Comparison of ENCODE assay signal across 9 cellular contexts in the genomic region with DNA sequence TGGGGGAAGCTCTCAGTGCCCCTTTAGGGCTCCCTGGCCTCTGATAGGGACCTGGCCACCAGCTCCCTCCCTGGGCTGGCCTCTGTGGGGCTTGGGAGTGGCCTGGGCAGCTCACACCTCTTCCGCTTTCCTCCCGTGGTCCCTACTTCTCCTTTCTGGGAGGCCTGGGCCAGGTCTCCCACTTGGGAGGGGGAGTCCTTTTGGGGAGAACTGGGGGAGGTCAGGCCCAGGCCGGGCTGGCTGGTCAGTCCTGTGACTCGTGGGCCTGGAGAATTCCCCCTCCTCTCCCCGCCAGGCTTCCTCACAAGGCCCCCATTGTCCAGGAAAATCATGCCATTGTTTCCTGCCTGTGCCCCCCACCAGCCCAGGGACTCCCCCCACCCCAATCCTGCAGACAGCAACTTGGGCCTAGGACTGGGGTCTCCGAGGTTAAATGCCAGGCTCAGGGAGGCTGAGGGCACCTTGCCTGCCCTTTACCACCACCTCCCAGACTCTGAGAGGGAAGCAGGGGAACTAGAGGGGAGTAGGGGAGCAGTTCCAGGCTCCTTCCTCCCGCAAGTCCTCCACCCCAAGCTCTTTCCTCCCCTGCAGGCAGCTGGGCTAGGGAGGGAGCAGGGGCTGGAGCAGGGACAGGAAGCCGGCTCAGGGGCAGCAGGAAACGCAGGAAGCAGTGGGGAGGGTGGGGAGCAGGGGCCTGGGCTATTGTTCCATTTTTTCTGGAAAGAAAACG. TPM values are rescaled to one million over a fixed set of nuclear protein-coding genes. Genes with fewer than 3 reads are reported as not detected.
A peak's percentile ranks its signal among the peaks of the same experiment; 100 is the strongest.
DNase-seq lines count a peak whose midpoint lies in the region; ATAC-seq and TF ChIP-seq lines count a peak whose summit lies in the region.
"Had no signal": no experiment of that assay in that cellular context is flagged by ENCODE, and none has a peak within 500 bp of the region (broad histone marks: within the 10 kb centered on the region; RNA-seq: fewer than 3 reads in every experiment).

No MANE protein-coding gene starts in this region.

- H3K36me3 Mint-ChIP-seq in CD14-positive monocyte (peaks cover 45 to 60% of the 10 kb centered on the region in 2 donors), neural crest cell (ENCODE audit: low read depth) (no peaks in the 10 kb centered on the region)

- peaks cover 0 to 2% (median 1%) of the 10 kb centered on the region in 7 donors for H3K9me3 Mint-ChIP-seq in CD14-positive monocyte
- H3K9me3 Mint-ChIP-seq in neural crest cell: no peaks in the 10 kb centered on the region

- intact Hi-C loops in CD14-positive monocyte (cut with micrococcal nuclease): loop anchor here (5.0 to 10.0 kb wide), 3 partner anchors 34 to 69 kb away; partner anchors contain the start of gene EHBP1L1 (in 1 of the 2)

- peak overlapping the region; percentile 93 for H3K27ac ChIP-seq in RWPE1

- H3K27me3 Mint-ChIP-seq in CD14-positive monocyte (ENCODE audit: low read depth in 3 of 3): no peaks in the 10 kb centered on the region
- H3K27me3 Mint-ChIP-seq in neural crest cell (ENCODE audit: low read depth): no peaks in the 10 kb centered on the region

- H3K4me1 Mint-ChIP-seq in CD14-positive monocyte (peaks cover 41% of the 10 kb centered on the region), neural crest cell (peaks cover 56% of the 10 kb centered on the region)

- H3K27ac Mint-ChIP-seq in CD14-positive monocyte (peak overlapping the region; percentile 90 to 99 (median 97)), neural crest cell (ENCODE audit: unreplicated experiment) (peak overlapping the region; percentile 67)

- DNase-seq in CD14-positive monocyte (ENCODE audit: low spot score) (peak; percentile 84), RWPE1 (ENCODE audit: low spot score) (no peak), epithelial cell of proximal tubule (ENCODE audit: low read depth) (no peak), neural crest cell (ENCODE audit: low read depth, low spot score) (no peak), NCI-H2196 treated with DMSO at 0.1 percent for 48 hours (lab: John Stamatoyannopoulos, UW; ENCODE audit: unreplicated experiment) (no peak), DMS79 treated with DMSO at 0.1 percent for 48 hours (lab: John Stamatoyannopoulos, UW) (no peak), H4 (ENCODE audit: low spot score) (no peak)

- CTCF ChIA-PET in RWPE1 (lab: Yijun Ruan, JAX): interaction anchor here (0.6 to 0.7 kb wide), 3 partner anchors 18 to 35 kb away, joined by 3 to 4 read pairs (median 4); no protein-coding TSS in a partner anchor

- no peak for ATAC-seq in HG02678 (IDR thresholded peaks at IDR 0.05; ENCODE audit: unreplicated experiment)

- TF ChIP-seq CTCF in CD14-positive monocyte (IDR thresholded peaks at IDR 0.05): no peak
- no peak for TF ChIP-seq CTCF in RWPE1 (conservative IDR thresholded peaks at IDR 0.05; ENCODE audit: low read depth)
- TF ChIP-seq CTCF in epithelial cell of proximal tubule (conservative IDR thresholded peaks at IDR 0.05; ENCODE audit: low read depth, low read length): no peak
- no peak for TF ChIP-seq CTCF in neural crest cell (conservative IDR thresholded peaks at IDR 0.05)

- peak overlapping the region; percentile 1 for H3K4me3 ChIP-seq in epithelial cell of proximal tubule (ENCODE audit: low read depth, low read length)

- H3K4me3 Mint-ChIP-seq in CD14-positive monocyte: peak overlapping the region; percentile 89 to 96
- peak overlapping the region; percentile 87 for H3K4me3 Mint-ChIP-seq in neural crest cell

- POLR2A ChIA-PET in RWPE1 (lab: Yijun Ruan, JAX; ENCODE audit: low non-redundant PET): no interaction called here

RNA-seq across cellular contexts. Expression of gene MAP3K11, which starts 2.8 kb away (rescaled TPM):
- 10 to 100 TPM; 20.8 to 32.0 TPM for polyA plus RNA-seq in CD14-positive monocyte
- total RNA-seq in epithelial cell of proximal tubule: 55.0 and 55.3 TPM in 2 replicates
- 88.3 and 94.0 TPM in 2 replicates for total RNA-seq in neural crest cell
- total RNA-seq in H4 (2014; rRNA removed; shearing (Covaris generic)): 7.4 and 9.1 TPM in 2 replicates

RNA-seq across cellular contexts. Expression of gene PCNX3, which starts 4.4 kb away (rescaled TPM):
- 1 to 10 TPM in 1 of 2 donors, under 1 TPM in 1; 0.58 to 1.7 TPM for polyA plus RNA-seq in CD14-positive monocyte
- 35.9 and 41.6 TPM in 2 replicates for total RNA-seq in epithelial cell of proximal tubule
- 58.2 and 58.9 TPM in 2 replicates for total RNA-seq in neural crest cell
- total RNA-seq in H4 (2014; rRNA removed; shearing (Covaris generic)): 11.7 TPM in 2 replicates

RNA-seq across cellular contexts. Expression of gene KCNK7, which starts 15.6 kb away (rescaled TPM):
- not detected for polyA plus RNA-seq in CD14-positive monocyte
- total RNA-seq in epithelial cell of proximal tubule (0.17 TPM in 1 of 2 replicates, not detected in the other), neural crest cell (1.0 and 1.1 TPM in 2 replicates)
- not detected in 2 replicates for total RNA-seq in H4 (2014; rRNA removed; shearing (Covaris generic))
- total RNA-seq: myocyte had no signal

RNA-seq across cellular contexts. Expression of gene SIPA1, which starts 26.7 kb away (rescaled TPM):
- polyA plus RNA-seq in CD14-positive monocyte: 10 to 100 TPM; 83.4 to 86.5 TPM
- total RNA-seq in epithelial cell of proximal tubule (45.5 and 66.5 TPM in 2 replicates), neural crest cell (17.5 and 23.6 TPM in 2 replicates)
- 11.3 and 18.4 TPM in 2 replicates for total RNA-seq in H4 (2014; rRNA removed; shearing (Covaris generic))

RNA-seq across cellular contexts. Expression of gene EHBP1L1, which starts 35.3 kb away (rescaled TPM):
- 10 to 100 TPM; 29.6 to 42.6 TPM for polyA plus RNA-seq in CD14-positive monocyte
- 26.1 and 26.3 TPM in 2 replicates for total RNA-seq in epithelial cell of proximal tubule
- 13.6 and 15.3 TPM in 2 replicates for total RNA-seq in neural crest cell
- 27.9 and 40.0 TPM in 2 replicates for total RNA-seq in H4 (2014; rRNA removed; shearing (Covaris generic))
